ENCODE assay signal across 1 cellular context in the genomic region with DNA sequence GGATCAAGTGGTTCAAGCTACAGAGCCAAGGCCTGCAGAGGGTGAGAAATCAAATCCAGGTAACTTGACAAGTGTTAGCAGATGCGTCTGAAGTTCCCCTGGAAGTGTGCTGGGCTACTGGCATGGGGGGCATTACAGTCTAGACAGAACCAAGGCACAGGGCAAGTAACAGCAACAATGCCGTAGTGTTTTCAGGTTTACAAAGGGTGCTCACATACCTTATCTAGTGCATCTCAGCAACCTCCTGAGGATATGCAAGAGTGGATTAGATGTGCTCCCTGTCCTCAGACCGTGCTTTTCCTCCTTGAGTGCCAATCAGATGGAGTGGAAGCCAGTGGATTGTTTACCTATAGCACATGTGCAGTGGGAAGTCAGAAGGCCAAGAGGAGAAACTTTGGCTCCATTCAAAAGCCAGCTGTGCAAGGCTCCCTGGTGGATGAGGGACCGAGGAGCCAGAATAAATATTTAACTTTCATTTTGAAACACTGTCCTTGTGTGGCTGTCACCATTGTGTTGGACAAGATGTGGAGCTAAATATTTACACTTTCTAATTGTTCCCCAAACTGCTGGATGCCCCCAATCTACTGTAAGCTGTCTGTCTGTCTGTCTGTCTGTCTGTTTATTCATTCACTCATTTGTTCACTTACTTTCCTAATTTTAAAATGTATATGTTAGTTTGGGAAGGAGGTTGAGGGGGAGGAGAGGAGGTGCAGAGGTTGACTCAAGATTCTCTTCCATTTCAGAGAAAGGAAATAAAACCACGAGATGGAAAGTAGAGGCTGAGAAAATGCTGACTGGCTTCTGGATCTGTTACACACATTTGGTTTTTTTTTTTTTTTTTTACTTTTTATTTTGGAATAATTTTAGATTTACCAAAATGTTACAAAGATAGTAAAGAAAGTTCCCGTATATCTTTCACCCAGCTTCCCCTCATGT.
TF ChIP-seq lines count a peak whose summit lies in the region.

No MANE protein-coding gene starts in this region.

TF ChIP-seq in HepG2, 621 proteins besides CTCF, POLR2A, EP300 and RAD21 (continued from another document):
- TF ChIP-seq, protein P1, sequence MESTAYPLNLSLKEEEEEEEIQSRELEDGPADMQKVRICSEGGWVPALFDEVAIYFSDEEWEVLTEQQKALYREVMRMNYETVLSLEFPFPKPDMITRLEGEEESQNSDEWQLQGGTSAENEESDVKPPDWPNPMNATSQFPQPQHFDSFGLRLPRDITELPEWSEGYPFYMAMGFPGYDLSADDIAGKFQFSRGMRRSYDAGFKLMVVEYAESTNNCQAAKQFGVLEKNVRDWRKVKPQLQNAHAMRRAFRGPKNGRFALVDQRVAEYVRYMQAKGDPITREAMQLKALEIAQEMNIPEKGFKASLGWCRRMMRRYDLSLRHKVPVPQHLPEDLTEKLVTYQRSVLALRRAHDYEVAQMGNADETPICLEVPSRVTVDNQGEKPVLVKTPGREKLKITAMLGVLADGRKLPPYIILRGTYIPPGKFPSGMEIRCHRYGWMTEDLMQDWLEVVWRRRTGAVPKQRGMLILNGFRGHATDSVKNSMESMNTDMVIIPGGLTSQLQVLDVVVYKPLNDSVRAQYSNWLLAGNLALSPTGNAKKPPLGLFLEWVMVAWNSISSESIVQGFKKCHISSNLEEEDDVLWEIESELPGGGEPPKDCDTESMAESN (CRISPR knock-in tag; conservative IDR thresholded peaks at IDR 0.05), result peak; percentile 49; the same call in 1 of the 2 replicates
- no peak for TF ChIP-seq DZIP1 (CRISPR knock-in tag; IDR thresholded peaks at IDR 0.05)
- TF ChIP-seq SMARCE1 (IDR thresholded peaks at IDR 0.05; ENCODE audit: borderline replicate concordance), result no peak
- no peak; the same call in 1 of the 2 replicates for TF ChIP-seq ETV5 (CRISPR knock-in tag; IDR thresholded peaks at IDR 0.05; ENCODE audit: borderline replicate concordance)
- TF ChIP-seq ZNF577 (CRISPR knock-in tag; IDR thresholded peaks at IDR 0.05; ENCODE audit: borderline replicate concordance, low read depth), result no peak
- peak; percentile 57; the same call in 1 of the 2 replicates for TF ChIP-seq RXRB (CRISPR knock-in tag; IDR thresholded peaks at IDR 0.05; ENCODE audit: borderline replicate concordance)
- TF ChIP-seq GLI4 (CRISPR knock-in tag; IDR thresholded peaks at IDR 0.05; ENCODE audit: borderline replicate concordance), result no peak
- TF ChIP-seq CAMTA2 (CRISPR knock-in tag; IDR thresholded peaks at IDR 0.05; ENCODE audit: borderline replicate concordance), result no peak
- no peak for TF ChIP-seq ZZZ3 (CRISPR knock-in tag; IDR thresholded peaks at IDR 0.05; ENCODE audit: borderline replicate concordance)
- no peak for TF ChIP-seq ZNF788 (CRISPR knock-in tag; IDR thresholded peaks at IDR 0.05; ENCODE audit: borderline replicate concordance)
- no peak for TF ChIP-seq ZBTB10 (CRISPR knock-in tag; IDR thresholded peaks at IDR 0.05; ENCODE audit: borderline replicate concordance)
- peak; percentile 22; the same call in 1 of the 2 replicates for TF ChIP-seq HOXA3 (CRISPR knock-in tag; IDR thresholded peaks at IDR 0.05)
- TF ChIP-seq SOX13 (IDR thresholded peaks at IDR 0.05), result peak; percentile 94
- TF ChIP-seq SOX13 (CRISPR knock-in tag; conservative IDR thresholded peaks at IDR 0.05 in 1 of 2, IDR thresholded peaks at IDR 0.05 in 1 of 2), result peak in 1 of 2 experiments; percentile 99; a peak in 2 of 4 replicates
- no peak for TF ChIP-seq ATF7 (IDR thresholded peaks at IDR 0.05)
- TF ChIP-seq ATF7 (CRISPR knock-in tag; IDR thresholded peaks at IDR 0.05), result no peak
- no peak for TF ChIP-seq KDM6A (CRISPR knock-in tag; IDR thresholded peaks at IDR 0.05; ENCODE audit: low read depth)
- TF ChIP-seq RFX3 (CRISPR knock-in tag; IDR thresholded peaks at IDR 0.05), result no peak
- TF ChIP-seq FOXM1 (CRISPR knock-in tag; IDR thresholded peaks at IDR 0.05), result no peak
- TF ChIP-seq FOXP1 (IDR thresholded peaks at IDR 0.05), result no peak
- TF ChIP-seq FOXP1 (CRISPR knock-in tag; IDR thresholded peaks at IDR 0.05), result peak; percentile 62; the same call in 1 of the 2 replicates
- peak; percentile 62; the same call in 1 of the 2 replicates for TF ChIP-seq TBX3 (IDR thresholded peaks at IDR 0.05; ENCODE audit: borderline replicate concordance)
- TF ChIP-seq CBX2 (IDR thresholded peaks at IDR 0.05; ENCODE audit: low read depth, low read length), result no peak
- no peak for TF ChIP-seq CBX2 (CRISPR knock-in tag; IDR thresholded peaks at IDR 0.05; ENCODE audit: low read depth)
- TF ChIP-seq GABPA (IDR thresholded peaks at IDR 0.05; ENCODE audit: low read depth, low read length), result no peak
- no peak for TF ChIP-seq GABPA (CRISPR knock-in tag; IDR thresholded peaks at IDR 0.05; ENCODE audit: low read depth)
- TF ChIP-seq, protein P2, sequence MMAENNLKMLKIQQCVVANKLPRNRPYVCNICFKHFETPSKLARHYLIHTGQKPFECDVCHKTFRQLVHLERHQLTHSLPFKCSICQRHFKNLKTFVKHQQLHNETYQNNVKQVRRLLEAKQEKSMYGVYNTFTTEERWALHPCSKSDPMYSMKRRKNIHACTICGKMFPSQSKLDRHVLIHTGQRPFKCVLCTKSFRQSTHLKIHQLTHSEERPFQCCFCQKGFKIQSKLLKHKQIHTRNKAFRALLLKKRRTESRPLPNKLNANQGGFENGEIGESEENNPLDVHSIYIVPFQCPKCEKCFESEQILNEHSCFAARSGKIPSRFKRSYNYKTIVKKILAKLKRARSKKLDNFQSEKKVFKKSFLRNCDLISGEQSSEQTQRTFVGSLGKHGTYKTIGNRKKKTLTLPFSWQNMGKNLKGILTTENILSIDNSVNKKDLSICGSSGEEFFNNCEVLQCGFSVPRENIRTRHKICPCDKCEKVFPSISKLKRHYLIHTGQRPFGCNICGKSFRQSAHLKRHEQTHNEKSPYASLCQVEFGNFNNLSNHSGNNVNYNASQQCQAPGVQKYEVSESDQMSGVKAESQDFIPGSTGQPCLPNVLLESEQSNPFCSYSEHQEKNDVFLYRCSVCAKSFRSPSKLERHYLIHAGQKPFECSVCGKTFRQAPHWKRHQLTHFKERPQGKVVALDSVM (CRISPR knock-in tag; IDR thresholded peaks at IDR 0.05), result no peak
- TF ChIP-seq RBM39 (IDR thresholded peaks at IDR 0.05; ENCODE audit: low read depth, low read length, poor library complexity, severe bottlenecking), result no peak
- no peak for TF ChIP-seq ZNF124 (CRISPR knock-in tag; IDR thresholded peaks at IDR 0.05)
- 0 out of 2 replicates have a peak, but pooled peaks have one; percentile 31 for TF ChIP-seq ZFX (CRISPR knock-in tag; IDR thresholded peaks at IDR 0.05; ENCODE audit: low read depth)
- TF ChIP-seq ZNF446 (CRISPR knock-in tag; IDR thresholded peaks at IDR 0.05), result no peak
- TF ChIP-seq PHF20 (CRISPR knock-in tag; IDR thresholded peaks at IDR 0.05), result no peak
- TF ChIP-seq PPARG (CRISPR knock-in tag; conservative IDR thresholded peaks at IDR 0.05), result 0 out of 2 replicates have a peak, but pooled peaks have one; percentile 47
- TF ChIP-seq ZNF607 (CRISPR knock-in tag; IDR thresholded peaks at IDR 0.05; ENCODE audit: borderline replicate concordance), result no peak
- TF ChIP-seq ZSCAN12 (CRISPR knock-in tag; IDR thresholded peaks at IDR 0.05), result no peak
- TF ChIP-seq NFKBIZ (CRISPR knock-in tag; IDR thresholded peaks at IDR 0.05), result no peak
- no peak for TF ChIP-seq ZNF549 (CRISPR knock-in tag; IDR thresholded peaks at IDR 0.05)
- no peak for TF ChIP-seq KLF6 (CRISPR knock-in tag; IDR thresholded peaks at IDR 0.05)
- TF ChIP-seq IKZF5 (CRISPR knock-in tag; IDR thresholded peaks at IDR 0.05), result peak; percentile 70; the same call in 1 of the 2 replicates
- TF ChIP-seq PHF21A (CRISPR knock-in tag; IDR thresholded peaks at IDR 0.05), result peak; percentile 59; the same call in 1 of the 2 replicates
- TF ChIP-seq SAP130 (CRISPR knock-in tag; IDR thresholded peaks at IDR 0.05; ENCODE audit: low read depth), result peak; percentile 76
- peak; percentile 40; the same call in 1 of the 2 replicates for TF ChIP-seq ZNF772 (CRISPR knock-in tag; IDR thresholded peaks at IDR 0.05)
- TF ChIP-seq TGIF2 (CRISPR knock-in tag; IDR thresholded peaks at IDR 0.05), result no peak
- no peak for TF ChIP-seq ARNT (IDR thresholded peaks at IDR 0.05)
- no peak for TF ChIP-seq PCBP1 (IDR thresholded peaks at IDR 0.05; ENCODE audit: borderline replicate concordance, low read depth, low read length)
- TF ChIP-seq REPIN1 (CRISPR knock-in tag; IDR thresholded peaks at IDR 0.05; ENCODE audit: borderline replicate concordance, low read depth), result peak; percentile 66; the same call in 1 of the 2 replicates
- TF ChIP-seq, protein P3, sequence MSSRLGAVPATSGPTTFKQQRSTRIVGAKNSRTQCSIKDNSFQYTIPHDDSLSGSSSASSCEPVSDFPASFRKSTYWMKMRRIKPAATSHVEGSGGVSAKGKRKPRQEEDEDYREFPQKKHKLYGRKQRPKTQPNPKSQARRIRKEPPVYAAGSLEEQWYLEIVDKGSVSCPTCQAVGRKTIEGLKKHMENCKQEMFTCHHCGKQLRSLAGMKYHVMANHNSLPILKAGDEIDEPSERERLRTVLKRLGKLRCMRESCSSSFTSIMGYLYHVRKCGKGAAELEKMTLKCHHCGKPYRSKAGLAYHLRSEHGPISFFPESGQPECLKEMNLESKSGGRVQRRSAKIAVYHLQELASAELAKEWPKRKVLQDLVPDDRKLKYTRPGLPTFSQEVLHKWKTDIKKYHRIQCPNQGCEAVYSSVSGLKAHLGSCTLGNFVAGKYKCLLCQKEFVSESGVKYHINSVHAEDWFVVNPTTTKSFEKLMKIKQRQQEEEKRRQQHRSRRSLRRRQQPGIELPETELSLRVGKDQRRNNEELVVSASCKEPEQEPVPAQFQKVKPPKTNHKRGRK (CRISPR knock-in tag; IDR thresholded peaks at IDR 0.05), result no peak
- TF ChIP-seq SIX4 (CRISPR knock-in tag; IDR thresholded peaks at IDR 0.05), result no peak
- no peak for TF ChIP-seq ZNF773 (CRISPR knock-in tag; IDR thresholded peaks at IDR 0.05; ENCODE audit: borderline replicate concordance)
- TF ChIP-seq, protein P4, sequence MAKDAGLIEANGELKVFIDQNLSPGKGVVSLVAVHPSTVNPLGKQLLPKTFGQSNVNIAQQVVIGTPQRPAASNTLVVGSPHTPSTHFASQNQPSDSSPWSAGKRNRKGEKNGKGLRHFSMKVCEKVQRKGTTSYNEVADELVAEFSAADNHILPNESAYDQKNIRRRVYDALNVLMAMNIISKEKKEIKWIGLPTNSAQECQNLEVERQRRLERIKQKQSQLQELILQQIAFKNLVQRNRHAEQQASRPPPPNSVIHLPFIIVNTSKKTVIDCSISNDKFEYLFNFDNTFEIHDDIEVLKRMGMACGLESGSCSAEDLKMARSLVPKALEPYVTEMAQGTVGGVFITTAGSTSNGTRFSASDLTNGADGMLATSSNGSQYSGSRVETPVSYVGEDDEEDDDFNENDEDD (CRISPR knock-in tag; IDR thresholded peaks at IDR 0.05; ENCODE audit: borderline replicate concordance), result no peak
- no peak for TF ChIP-seq ZNF562 (CRISPR knock-in tag; IDR thresholded peaks at IDR 0.05; ENCODE audit: borderline replicate concordance)
- TF ChIP-seq CC2D1A (CRISPR knock-in tag; IDR thresholded peaks at IDR 0.05), result no peak
- TF ChIP-seq ZNF841 (CRISPR knock-in tag; IDR thresholded peaks at IDR 0.05; ENCODE audit: borderline replicate concordance), result no peak
- TF ChIP-seq MED1 (CRISPR knock-in tag; IDR thresholded peaks at IDR 0.05), result 0 out of 2 replicates have a peak, but pooled peaks have one; percentile 16
- no peak for TF ChIP-seq KAT2B (IDR thresholded peaks at IDR 0.05; ENCODE audit: borderline replicate concordance, low read depth, low read length)
- TF ChIP-seq ARNTL (CRISPR knock-in tag; IDR thresholded peaks at IDR 0.05), result peak; percentile 67
- 0 out of 2 replicates have a peak, but pooled peaks have one; percentile 22 for TF ChIP-seq BORCS8-MEF2B (CRISPR knock-in tag; IDR thresholded peaks at IDR 0.05)
- TF ChIP-seq ZNF34 (CRISPR knock-in tag; IDR thresholded peaks at IDR 0.05; ENCODE audit: borderline replicate concordance), result no peak
